ENCODE assay signal across 6 cellular contexts in the genomic region with DNA sequence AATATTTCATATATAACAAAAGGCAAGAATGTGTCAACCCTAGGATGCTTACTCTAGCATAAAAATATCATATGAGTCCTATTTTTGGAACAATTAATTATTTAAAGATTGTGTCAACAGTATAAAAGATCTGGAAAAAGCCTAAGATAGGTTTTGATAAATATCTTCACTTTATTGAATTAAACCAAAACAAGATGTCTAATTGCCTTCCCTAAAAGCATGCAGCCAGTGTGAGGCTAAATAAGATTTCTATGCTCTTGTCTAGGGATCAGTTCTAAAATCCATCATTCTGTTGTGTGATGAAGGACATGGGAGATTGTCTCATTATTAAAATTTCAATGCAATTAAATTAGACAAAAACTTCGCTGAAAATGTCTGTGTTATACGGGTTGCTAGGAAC.
"Had no signal": no experiment of that assay in that cellular context is flagged by ENCODE, and none has a peak within 500 bp of the region (broad histone marks: within the 10 kb centered on the region; RNA-seq: fewer than 3 reads in every experiment).

No MANE protein-coding gene starts in this region.

- ATAC-seq: GM23338, K562 had no signal

- H2AFZ ChIP-seq: GM23338 had no signal

- H3K27ac Mint-ChIP-seq: GM23338, H9 had no signal

- DNase-seq: H9, HCEC 1CT, IMR-90, KG1 had no signal

- H3K9me3 Mint-ChIP-seq: GM23338 had no signal

- H3K4me3 Mint-ChIP-seq: GM23338, H9 had no signal

- H3K4me2 ChIP-seq: GM23338 had no signal

- H3K4me3 ChIP-seq: GM23338, K562 had no signal

- H3K4me1 Mint-ChIP-seq: GM23338, H9 had no signal
